In the genomic region with DNA sequence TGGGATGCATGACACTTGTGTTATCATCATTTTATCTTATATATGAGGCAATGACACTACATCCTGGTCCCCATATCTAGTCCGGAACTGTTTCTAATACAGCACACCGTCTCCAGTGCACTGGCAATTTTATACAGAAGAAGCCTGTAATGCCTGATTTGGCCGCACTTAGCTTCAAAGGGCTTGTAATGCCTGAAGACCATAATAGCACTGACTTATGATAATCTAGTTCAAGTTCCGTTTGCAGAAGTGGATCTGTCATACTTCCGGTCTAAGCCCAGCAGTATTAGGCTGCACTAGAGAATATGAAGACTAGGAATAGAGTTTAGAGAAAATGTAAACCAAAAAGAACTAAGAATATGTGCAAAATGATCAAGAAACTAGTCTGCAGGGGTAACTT, we compare ENCODE assay signal across 7 cellular contexts. TPM values are rescaled to one million over a fixed set of nuclear protein-coding genes. Genes with fewer than 3 reads are reported as not detected.
A peak's percentile ranks its signal among the peaks of the same experiment; 100 is the strongest.
DNase-seq lines count a peak whose midpoint lies in the region; ATAC-seq and TF ChIP-seq lines count a peak whose summit lies in the region.

No MANE protein-coding gene starts in this region.

- peaks cover 17% of the 10 kb centered on the region for H3K36me3 Mint-ChIP-seq in WTC11

- H3K27me3 ChIP-seq in HUES6 (ENCODE audit: control insufficient read depth, insufficient read depth, low read length), result peaks cover 24% of the 10 kb centered on the region
- no peaks in the 10 kb centered on the region for H3K27me3 ChIP-seq in gastroesophageal sphincter

- no peak overlapping the region for H3K9ac ChIP-seq in HUES6 (ENCODE audit: low read length)

- no peak for TF ChIP-seq EP300 in gastroesophageal sphincter (IDR thresholded peaks at IDR 0.05)

- H3K9me3 ChIP-seq in HUES6 (ENCODE audit: control insufficient read depth, insufficient read depth, low read depth, low read length) (no peaks in the 10 kb centered on the region), gastroesophageal sphincter (no peaks in the 10 kb centered on the region)

- H3K27ac Mint-ChIP-seq in WTC11, result peak overlapping the region; percentile 39

- ATAC-seq in WTC11, result no peak
- no peak for ATAC-seq in gastroesophageal sphincter
- ATAC-seq in HG03469 (IDR thresholded peaks at IDR 0.05; ENCODE audit: unreplicated experiment), result no peak
- no peak for ATAC-seq in GM19455 (IDR thresholded peaks at IDR 0.05; ENCODE audit: unreplicated experiment)

- H3K4me1 ChIP-seq in HUES6 (ENCODE audit: control insufficient read depth, insufficient read depth, low read length) (peaks cover 5% of the 10 kb centered on the region; the same call in 1 of the 2 replicates), gastroesophageal sphincter (peaks cover 5 to 64% (median 8%) of the 10 kb centered on the region in 3 donors)

- peak overlapping the region; percentile 96 for H3K4me3 Mint-ChIP-seq in WTC11

- CTCF ChIA-PET in WTC11 (lab: Charles Lee), result no interaction called here

- TF ChIP-seq POLR2A in gastroesophageal sphincter (IDR thresholded peaks at IDR 0.05), result no peak

- H3K36me3 ChIP-seq in HUES6 (ENCODE audit: control insufficient read depth, insufficient read depth, low read length), result peaks cover 16% of the 10 kb centered on the region
- H3K36me3 ChIP-seq in gastroesophageal sphincter, result peaks cover 0 to 15% of the 10 kb centered on the region in 2 donors

- POLR2A ChIA-PET in WTC11 (lab: Charles Lee), result interaction anchor here (1.8 kb wide), 1 partner anchor 30 kb away, joined by 9 read pairs; the partner anchor contains the start of gene GTF2A2

- H3K27ac ChIP-seq in HUES6 (ENCODE audit: low read depth, low read length) (no peak overlapping the region), gastroesophageal sphincter (peak overlapping the region; percentile 93 to 99 (median 98))

- H3K27me3 Mint-ChIP-seq in WTC11 (ENCODE audit: low read depth), result peaks cover 33% of the 10 kb centered on the region

- peaks cover 11% of the 10 kb centered on the region for H3K4me1 Mint-ChIP-seq in WTC11

- no peak for TF ChIP-seq CTCF in WTC11 (IDR thresholded peaks at IDR 0.05)
- no peak for TF ChIP-seq CTCF in gastroesophageal sphincter (IDR thresholded peaks at IDR 0.05)

- 16 to 28% methylated on average over 4 to 5 of the region's 5 CpGs for WGBS in gastroesophageal sphincter (ENCODE audit: low coverage in 1 of 2), 2 donors

- peak; percentile 27 for DNase-seq in GM03348 (ENCODE audit: low spot score)
- DNase-seq in WTC11 (ENCODE audit: low spot score), result no peak
- DNase-seq in skeletal muscle cell (ENCODE audit: low read depth), result no peak

- no peaks in the 10 kb centered on the region for H3K9me3 Mint-ChIP-seq in WTC11

- H3K4me3 ChIP-seq in HUES6 (ENCODE audit: low read depth, low read length), result peak overlapping the region; percentile 99
- H3K4me3 ChIP-seq in gastroesophageal sphincter, result peak overlapping the region; percentile 75 to 96
- peak overlapping the region; percentile 98 for H3K4me3 ChIP-seq in skeletal muscle cell (ENCODE audit: low read depth, low read length)

TF ChIP-seq in WTC11, 78 proteins besides CTCF, POLR2A, EP300 and RAD21:
- TF ChIP-seq GABPB1 (CRISPR knock-in tag; IDR thresholded peaks at IDR 0.05), result no peak
- TF ChIP-seq, protein P1, sequence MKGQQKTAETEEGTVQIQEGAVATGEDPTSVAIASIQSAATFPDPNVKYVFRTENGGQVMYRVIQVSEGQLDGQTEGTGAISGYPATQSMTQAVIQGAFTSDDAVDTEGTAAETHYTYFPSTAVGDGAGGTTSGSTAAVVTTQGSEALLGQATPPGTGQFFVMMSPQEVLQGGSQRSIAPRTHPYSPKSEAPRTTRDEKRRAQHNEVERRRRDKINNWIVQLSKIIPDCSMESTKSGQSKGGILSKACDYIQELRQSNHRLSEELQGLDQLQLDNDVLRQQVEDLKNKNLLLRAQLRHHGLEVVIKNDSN (CRISPR knock-in tag; IDR thresholded peaks at IDR 0.05), result no peak
- no peak for TF ChIP-seq GRHL2 (CRISPR knock-in tag; IDR thresholded peaks at IDR 0.05; ENCODE audit: insufficient replicate concordance, severe bottlenecking)
- no peak for TF ChIP-seq NR2C2 (CRISPR knock-in tag; IDR thresholded peaks at IDR 0.05)
- no peak for TF ChIP-seq HMGA2 (CRISPR knock-in tag; IDR thresholded peaks at IDR 0.05)
- TF ChIP-seq ZNF532 (CRISPR knock-in tag; IDR thresholded peaks at IDR 0.05; ENCODE audit: borderline replicate concordance), result no peak
- TF ChIP-seq RELA (CRISPR knock-in tag; IDR thresholded peaks at IDR 0.05; ENCODE audit: borderline replicate concordance), result no peak
TF ChIP-seq in WTC11: peak in this region for 0.

RNA-seq across cellular contexts. Expression of gene BNIP2, which starts 1.3 kb away (rescaled TPM):
- 33.0 to 40.3 TPM (median 35.3 TPM) in 3 replicates for total RNA-seq in WTC11 (2021)
- 100 to 1,000 TPM; 172 to 218 (median 190) TPM for total RNA-seq in gastroesophageal sphincter

RNA-seq across cellular contexts. Expression of gene GTF2A2, which starts 30.5 kb away (rescaled TPM):
- total RNA-seq in WTC11 (2021), result 120 to 130 TPM (median 129 TPM) in 3 replicates
- 10 to 100 TPM; 31.8 to 66.3 (median 38.6) TPM for total RNA-seq in gastroesophageal sphincter
